In the genomic region with DNA sequence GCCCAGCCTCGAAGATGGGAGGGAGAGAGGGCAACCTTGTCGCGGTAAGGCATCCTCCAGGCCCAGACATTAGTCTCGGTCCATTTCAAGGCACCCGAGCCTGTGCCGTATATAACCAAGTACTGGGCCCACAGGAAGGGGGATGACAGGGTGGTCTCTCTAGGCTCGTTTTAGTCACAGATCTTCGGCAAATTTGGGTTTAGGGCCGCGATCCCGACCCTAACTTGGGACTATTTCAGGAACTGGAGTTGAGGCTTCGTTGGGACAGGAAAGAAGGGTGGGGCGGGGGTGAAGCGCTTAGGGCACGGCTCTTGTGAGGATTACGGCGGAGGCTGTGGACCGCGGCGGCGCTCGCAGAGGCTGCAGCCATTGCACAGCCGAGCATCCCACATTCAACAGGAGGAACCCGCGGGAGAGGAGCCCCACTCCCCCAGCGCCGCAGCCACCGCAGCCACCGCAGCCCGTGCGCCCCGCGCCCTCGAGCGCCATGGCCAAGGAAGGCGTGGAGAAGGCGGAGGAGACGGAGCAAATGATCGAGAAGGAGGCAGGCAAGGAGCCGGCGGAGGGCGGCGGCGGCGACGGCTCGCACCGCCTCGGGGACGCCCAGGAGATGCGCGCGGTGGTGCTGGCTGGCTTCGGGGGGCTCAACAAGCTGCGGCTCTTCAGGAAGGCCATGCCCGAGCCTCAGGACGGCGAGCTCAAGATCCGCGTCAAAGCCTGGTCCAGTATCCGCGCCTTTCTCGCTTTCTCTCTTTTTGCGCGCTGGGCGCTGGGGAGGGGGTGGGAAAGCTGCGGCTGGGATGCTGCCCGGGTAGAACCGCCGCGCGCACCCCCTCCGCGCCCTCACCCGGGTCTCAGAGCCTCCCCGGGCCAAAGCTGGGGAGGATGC, we compare ENCODE assay signal across 1 cellular context.
TF ChIP-seq lines count a peak whose summit lies in the region.

A gene with protein sequence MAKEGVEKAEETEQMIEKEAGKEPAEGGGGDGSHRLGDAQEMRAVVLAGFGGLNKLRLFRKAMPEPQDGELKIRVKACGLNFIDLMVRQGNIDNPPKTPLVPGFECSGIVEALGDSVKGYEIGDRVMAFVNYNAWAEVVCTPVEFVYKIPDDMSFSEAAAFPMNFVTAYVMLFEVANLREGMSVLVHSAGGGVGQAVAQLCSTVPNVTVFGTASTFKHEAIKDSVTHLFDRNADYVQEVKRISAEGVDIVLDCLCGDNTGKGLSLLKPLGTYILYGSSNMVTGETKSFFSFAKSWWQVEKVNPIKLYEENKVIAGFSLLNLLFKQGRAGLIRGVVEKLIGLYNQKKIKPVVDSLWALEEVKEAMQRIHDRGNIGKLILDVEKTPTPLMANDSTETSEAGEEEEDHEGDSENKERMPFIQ (plus strand): TSS at position 369 of the 889 bp plus-strand sequence. CDS start 119 bp downstream, at position 488.

TF ChIP-seq in HepG2, 621 proteins besides CTCF, POLR2A, EP300 and RAD21:
- TF ChIP-seq ZNF224 (CRISPR knock-in tag; IDR thresholded peaks at IDR 0.05) (0 out of 2 replicates have a peak, but pooled peaks have one; percentile 37), ZNF570 (CRISPR knock-in tag; IDR thresholded peaks at IDR 0.05; ENCODE audit: borderline replicate concordance) (no peak), HES4 (CRISPR knock-in tag; IDR thresholded peaks at IDR 0.05; ENCODE audit: borderline replicate concordance) (0 out of 2 replicates have a peak, but pooled peaks have one; percentile 51), ZNF235 (CRISPR knock-in tag; IDR thresholded peaks at IDR 0.05; ENCODE audit: borderline replicate concordance) (peak; percentile 48; the same call in 1 of the 2 replicates), GZF1 (CRISPR knock-in tag; IDR thresholded peaks at IDR 0.05) (peak; percentile 100), IKZF4 (CRISPR knock-in tag; IDR thresholded peaks at IDR 0.05; ENCODE audit: borderline replicate concordance, low read depth, not compliant biosample characterization) (no peak), SRF (IDR thresholded peaks at IDR 0.05; ENCODE audit: low read depth, low read length) (peak; percentile 64; the same call in 1 of the 2 replicates), IKZF1 (IDR thresholded peaks at IDR 0.05) (no peak), MTF2 (CRISPR knock-in tag; IDR thresholded peaks at IDR 0.05; ENCODE audit: borderline replicate concordance) (0 out of 2 replicates have a peak, but pooled peaks have one; percentile 38), SP4 (CRISPR knock-in tag; IDR thresholded peaks at IDR 0.05) (0 out of 2 replicates have a peak, but pooled peaks have one; percentile 26), DPF2 (CRISPR knock-in tag; IDR thresholded peaks at IDR 0.05; ENCODE audit: borderline replicate concordance, low read depth) (no peak), AGO1 (IDR thresholded peaks at IDR 0.05; ENCODE audit: low read depth, low read length, poor library complexity, severe bottlenecking) (no peak), ZNF24 (IDR thresholded peaks at IDR 0.05) (no peak), ZNF543 (CRISPR knock-in tag; IDR thresholded peaks at IDR 0.05) (no peak), SCMH1 (CRISPR knock-in tag; IDR thresholded peaks at IDR 0.05; ENCODE audit: borderline replicate concordance) (no peak), ZNF781 (CRISPR knock-in tag; IDR thresholded peaks at IDR 0.05; ENCODE audit: borderline replicate concordance, not compliant biosample characterization) (peak; percentile 66), ZNF546 (CRISPR knock-in tag; conservative IDR thresholded peaks at IDR 0.05) (no peak), EZH2 (conservative IDR thresholded peaks at IDR 0.05; ENCODE audit: low read depth, low read length) (peak; percentile 91), DNMT1 (CRISPR knock-in tag; IDR thresholded peaks at IDR 0.05) (0 out of 2 replicates have a peak, but pooled peaks have one; percentile 62), YY1 (IDR thresholded peaks at IDR 0.05; ENCODE audit: insufficient read depth, insufficient replicate concordance, low read depth, low read length) (peak; percentile 78), NONO (IDR thresholded peaks at IDR 0.05) (no peak), NONO (CRISPR knock-in tag; conservative IDR thresholded peaks at IDR 0.05) (no peak), ELF1 (CRISPR knock-in tag; IDR thresholded peaks at IDR 0.05) (0 out of 2 replicates have a peak, but pooled peaks have one; percentile 10), TBX3 (IDR thresholded peaks at IDR 0.05; ENCODE audit: borderline replicate concordance) (no peak), FOXK2 (IDR thresholded peaks at IDR 0.05) (no peak), ZNF891 (CRISPR knock-in tag; IDR thresholded peaks at IDR 0.05) (peak; percentile 69), ZNF501 (CRISPR knock-in tag; IDR thresholded peaks at IDR 0.05) (0 out of 2 replicates have a peak, but pooled peaks have one; percentile 41), XRCC5 (optimal IDR thresholded peaks at IDR 0.05; ENCODE audit: low read length) (peak; percentile 25)
- TF ChIP-seq, protein P1, sequence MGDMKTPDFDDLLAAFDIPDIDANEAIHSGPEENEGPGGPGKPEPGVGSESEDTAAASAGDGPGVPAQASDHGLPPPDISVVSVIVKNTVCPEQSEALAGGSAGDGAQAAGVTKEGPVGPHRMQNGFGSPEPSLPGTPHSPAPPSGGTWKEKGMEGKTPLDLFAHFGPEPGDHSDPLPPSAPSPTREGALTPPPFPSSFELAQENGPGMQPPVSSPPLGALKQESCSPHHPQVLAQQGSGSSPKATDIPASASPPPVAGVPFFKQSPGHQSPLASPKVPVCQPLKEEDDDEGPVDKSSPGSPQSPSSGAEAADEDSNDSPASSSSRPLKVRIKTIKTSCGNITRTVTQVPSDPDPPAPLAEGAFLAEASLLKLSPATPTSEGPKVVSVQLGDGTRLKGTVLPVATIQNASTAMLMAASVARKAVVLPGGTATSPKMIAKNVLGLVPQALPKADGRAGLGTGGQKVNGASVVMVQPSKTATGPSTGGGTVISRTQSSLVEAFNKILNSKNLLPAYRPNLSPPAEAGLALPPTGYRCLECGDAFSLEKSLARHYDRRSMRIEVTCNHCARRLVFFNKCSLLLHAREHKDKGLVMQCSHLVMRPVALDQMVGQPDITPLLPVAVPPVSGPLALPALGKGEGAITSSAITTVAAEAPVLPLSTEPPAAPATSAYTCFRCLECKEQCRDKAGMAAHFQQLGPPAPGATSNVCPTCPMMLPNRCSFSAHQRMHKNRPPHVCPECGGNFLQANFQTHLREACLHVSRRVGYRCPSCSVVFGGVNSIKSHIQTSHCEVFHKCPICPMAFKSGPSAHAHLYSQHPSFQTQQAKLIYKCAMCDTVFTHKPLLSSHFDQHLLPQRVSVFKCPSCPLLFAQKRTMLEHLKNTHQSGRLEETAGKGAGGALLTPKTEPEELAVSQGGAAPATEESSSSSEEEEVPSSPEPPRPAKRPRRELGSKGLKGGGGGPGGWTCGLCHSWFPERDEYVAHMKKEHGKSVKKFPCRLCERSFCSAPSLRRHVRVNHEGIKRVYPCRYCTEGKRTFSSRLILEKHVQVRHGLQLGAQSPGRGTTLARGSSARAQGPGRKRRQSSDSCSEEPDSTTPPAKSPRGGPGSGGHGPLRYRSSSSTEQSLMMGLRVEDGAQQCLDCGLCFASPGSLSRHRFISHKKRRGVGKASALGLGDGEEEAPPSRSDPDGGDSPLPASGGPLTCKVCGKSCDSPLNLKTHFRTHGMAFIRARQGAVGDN (CRISPR knock-in tag; IDR thresholded peaks at IDR 0.05) = peak; percentile 18; the same call in 1 of the 2 replicates
- TF ChIP-seq, protein P2, sequence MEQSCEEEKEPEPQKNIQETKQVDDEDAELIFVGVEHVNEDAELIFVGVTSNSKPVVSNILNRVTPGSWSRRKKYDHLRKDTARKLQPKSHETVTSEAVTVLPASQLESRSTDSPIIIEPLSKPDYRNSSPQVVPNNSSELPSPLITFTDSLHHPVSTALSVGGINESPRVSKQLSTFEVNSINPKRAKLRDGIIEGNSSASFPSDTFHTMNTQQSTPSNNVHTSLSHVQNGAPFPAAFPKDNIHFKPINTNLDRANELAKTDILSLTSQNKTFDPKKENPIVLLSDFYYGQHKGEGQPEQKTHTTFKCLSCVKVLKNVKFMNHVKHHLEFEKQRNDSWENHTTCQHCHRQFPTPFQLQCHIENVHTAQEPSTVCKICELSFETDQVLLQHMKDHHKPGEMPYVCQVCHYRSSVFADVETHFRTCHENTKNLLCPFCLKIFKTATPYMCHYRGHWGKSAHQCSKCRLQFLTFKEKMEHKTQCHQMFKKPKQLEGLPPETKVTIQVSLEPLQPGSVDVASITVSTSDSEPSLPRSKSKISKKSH (CRISPR knock-in tag; IDR thresholded peaks at IDR 0.05; ENCODE audit: borderline replicate concordance) = 0 out of 2 replicates have a peak, but pooled peaks have one; percentile 52
- TF ChIP-seq, protein P3, sequence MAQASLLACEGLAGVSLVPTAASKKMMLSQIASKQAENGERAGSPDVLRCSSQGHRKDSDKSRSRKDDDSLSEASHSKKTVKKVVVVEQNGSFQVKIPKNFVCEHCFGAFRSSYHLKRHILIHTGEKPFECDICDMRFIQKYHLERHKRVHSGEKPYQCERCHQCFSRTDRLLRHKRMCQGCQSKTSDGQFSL (CRISPR knock-in tag; IDR thresholded peaks at IDR 0.05) = no peak
- TF ChIP-seq, protein P4, sequence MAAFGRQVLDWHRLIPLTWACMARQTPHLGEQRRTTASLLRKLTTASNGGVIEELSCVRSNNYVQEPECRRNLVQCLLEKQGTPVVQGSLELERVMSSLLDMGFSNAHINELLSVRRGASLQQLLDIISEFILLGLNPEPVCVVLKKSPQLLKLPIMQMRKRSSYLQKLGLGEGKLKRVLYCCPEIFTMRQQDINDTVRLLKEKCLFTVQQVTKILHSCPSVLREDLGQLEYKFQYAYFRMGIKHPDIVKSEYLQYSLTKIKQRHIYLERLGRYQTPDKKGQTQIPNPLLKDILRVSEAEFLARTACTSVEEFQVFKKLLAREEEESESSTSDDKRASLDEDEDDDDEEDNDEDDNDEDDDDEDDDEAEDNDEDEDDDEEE (CRISPR knock-in tag; IDR thresholded peaks at IDR 0.05) = 0 out of 2 replicates have a peak, but pooled peaks have one; percentile 61
- TF ChIP-seq, protein P5, sequence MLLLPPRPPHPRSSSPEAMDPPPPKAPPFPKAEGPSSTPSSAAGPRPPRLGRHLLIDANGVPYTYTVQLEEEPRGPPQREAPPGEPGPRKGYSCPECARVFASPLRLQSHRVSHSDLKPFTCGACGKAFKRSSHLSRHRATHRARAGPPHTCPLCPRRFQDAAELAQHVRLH (CRISPR knock-in tag; IDR thresholded peaks at IDR 0.05; ENCODE audit: borderline replicate concordance, low read depth) = no peak
- TF ChIP-seq, protein P6, sequence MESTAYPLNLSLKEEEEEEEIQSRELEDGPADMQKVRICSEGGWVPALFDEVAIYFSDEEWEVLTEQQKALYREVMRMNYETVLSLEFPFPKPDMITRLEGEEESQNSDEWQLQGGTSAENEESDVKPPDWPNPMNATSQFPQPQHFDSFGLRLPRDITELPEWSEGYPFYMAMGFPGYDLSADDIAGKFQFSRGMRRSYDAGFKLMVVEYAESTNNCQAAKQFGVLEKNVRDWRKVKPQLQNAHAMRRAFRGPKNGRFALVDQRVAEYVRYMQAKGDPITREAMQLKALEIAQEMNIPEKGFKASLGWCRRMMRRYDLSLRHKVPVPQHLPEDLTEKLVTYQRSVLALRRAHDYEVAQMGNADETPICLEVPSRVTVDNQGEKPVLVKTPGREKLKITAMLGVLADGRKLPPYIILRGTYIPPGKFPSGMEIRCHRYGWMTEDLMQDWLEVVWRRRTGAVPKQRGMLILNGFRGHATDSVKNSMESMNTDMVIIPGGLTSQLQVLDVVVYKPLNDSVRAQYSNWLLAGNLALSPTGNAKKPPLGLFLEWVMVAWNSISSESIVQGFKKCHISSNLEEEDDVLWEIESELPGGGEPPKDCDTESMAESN (CRISPR knock-in tag; conservative IDR thresholded peaks at IDR 0.05) = peak; percentile 99
- TF ChIP-seq, protein P7, sequence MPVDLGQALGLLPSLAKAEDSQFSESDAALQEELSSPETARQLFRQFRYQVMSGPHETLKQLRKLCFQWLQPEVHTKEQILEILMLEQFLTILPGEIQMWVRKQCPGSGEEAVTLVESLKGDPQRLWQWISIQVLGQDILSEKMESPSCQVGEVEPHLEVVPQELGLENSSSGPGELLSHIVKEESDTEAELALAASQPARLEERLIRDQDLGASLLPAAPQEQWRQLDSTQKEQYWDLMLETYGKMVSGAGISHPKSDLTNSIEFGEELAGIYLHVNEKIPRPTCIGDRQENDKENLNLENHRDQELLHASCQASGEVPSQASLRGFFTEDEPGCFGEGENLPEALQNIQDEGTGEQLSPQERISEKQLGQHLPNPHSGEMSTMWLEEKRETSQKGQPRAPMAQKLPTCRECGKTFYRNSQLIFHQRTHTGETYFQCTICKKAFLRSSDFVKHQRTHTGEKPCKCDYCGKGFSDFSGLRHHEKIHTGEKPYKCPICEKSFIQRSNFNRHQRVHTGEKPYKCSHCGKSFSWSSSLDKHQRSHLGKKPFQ (CRISPR knock-in tag; IDR thresholded peaks at IDR 0.05; ENCODE audit: insufficient replicate concordance) = no peak
- TF ChIP-seq, protein P8, sequence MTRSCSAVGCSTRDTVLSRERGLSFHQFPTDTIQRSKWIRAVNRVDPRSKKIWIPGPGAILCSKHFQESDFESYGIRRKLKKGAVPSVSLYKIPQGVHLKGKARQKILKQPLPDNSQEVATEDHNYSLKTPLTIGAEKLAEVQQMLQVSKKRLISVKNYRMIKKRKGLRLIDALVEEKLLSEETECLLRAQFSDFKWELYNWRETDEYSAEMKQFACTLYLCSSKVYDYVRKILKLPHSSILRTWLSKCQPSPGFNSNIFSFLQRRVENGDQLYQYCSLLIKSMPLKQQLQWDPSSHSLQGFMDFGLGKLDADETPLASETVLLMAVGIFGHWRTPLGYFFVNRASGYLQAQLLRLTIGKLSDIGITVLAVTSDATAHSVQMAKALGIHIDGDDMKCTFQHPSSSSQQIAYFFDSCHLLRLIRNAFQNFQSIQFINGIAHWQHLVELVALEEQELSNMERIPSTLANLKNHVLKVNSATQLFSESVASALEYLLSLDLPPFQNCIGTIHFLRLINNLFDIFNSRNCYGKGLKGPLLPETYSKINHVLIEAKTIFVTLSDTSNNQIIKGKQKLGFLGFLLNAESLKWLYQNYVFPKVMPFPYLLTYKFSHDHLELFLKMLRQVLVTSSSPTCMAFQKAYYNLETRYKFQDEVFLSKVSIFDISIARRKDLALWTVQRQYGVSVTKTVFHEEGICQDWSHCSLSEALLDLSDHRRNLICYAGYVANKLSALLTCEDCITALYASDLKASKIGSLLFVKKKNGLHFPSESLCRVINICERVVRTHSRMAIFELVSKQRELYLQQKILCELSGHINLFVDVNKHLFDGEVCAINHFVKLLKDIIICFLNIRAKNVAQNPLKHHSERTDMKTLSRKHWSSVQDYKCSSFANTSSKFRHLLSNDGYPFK (CRISPR knock-in tag; IDR thresholded peaks at IDR 0.05; ENCODE audit: borderline replicate concordance) = peak; percentile 25; the same call in 1 of the 2 replicates
